10 cellular contexts compared by ENCODE assay signal in genomic region chr12:69604275-69604674, GRCh38. TPM values are rescaled to one million over a fixed set of nuclear protein-coding genes. Genes with fewer than 3 reads are reported as not detected.
"Had no signal": no experiment of that assay in that cellular context is flagged by ENCODE, and none has a peak within 500 bp of the region (broad histone marks: within the 10 kb centered on the region; RNA-seq: fewer than 3 reads in every experiment).

No MANE protein-coding gene starts in this region.

RNA-seq across cellular contexts. Expression of gene LRRC10, which starts 6.4 kb away (rescaled TPM):
- total RNA-seq: OCI-LY7, PC-3, PC-9, Peyer's patch, RPMI7951, SJCRH30, SJSA1, SK-MEL-5, T-cell had no signal
- polyA plus RNA-seq: SK-N-SH had no signal
